7 cellular contexts compared by ENCODE assay signal in the genomic region with DNA sequence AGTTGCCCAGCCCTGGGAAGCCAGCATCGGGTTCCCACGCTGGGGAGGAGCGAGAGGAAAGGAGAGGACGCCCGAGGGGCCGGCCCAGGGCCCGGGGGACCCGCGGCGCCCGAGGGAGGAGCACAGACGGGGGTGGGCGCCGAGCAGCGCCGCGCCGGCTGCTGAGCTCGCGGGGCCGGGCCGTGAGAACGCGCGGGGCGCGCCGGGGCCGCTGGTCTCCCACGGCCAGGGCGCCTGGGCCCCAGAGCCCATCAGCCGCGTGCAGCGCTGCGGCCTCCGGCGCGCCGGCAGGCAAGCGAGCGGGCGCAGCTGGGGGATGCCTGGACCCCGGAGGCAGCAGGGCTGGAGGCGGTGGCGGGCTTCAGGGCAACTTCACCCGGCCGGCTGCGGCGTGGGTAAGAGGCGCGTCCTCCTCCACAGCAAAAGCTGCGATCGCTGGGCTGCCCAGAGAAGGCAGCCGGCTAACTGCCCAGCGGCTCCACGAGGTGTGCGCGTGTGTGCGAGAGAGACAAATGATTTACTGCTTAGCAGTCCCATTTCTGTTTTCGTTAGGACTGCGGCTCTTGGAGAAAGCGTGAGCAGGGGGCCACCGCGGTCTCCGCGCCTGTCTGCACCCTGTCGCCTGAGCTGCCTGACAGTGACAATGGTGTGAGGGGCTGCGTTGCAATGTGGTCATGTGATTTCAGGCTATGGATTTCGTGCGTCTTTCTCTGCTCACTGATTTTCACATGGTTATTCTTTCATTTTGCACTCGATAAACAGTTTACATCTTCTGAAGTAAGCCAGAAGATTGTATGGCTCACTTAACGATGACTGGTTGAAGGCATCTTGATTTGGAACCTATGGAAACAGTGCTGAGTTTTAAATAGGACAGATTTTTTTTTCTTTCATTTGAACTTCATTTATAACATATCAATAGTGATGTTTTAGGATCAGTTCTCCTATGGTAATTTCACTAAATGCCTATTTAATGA. TPM values are rescaled to one million over a fixed set of nuclear protein-coding genes. Genes with fewer than 3 reads are reported as not detected.
DNase-seq lines count a peak whose midpoint lies in the region; ATAC-seq and TF ChIP-seq lines count a peak whose summit lies in the region.

No MANE protein-coding gene starts in this region.

- H2AFZ ChIP-seq in neural cell (ENCODE audit: low read depth, low read length) = peak overlapping the region; percentile 54

- peak overlapping the region; percentile 52 for H3K4me3 ChIP-seq in GM12875 (ENCODE audit: low read depth, low read length)
- peak overlapping the region; percentile 83 for H3K4me3 ChIP-seq in neural cell (ENCODE audit: low read length)

- peaks cover 17% of the 10 kb centered on the region for H3K4me1 Mint-ChIP-seq in activated CD8-positive, alpha-beta memory T cell treated with anti-CD3 and anti-CD28 coated beads, Interleukin-2, amount 10 ng/mL, durations not matched to agents 7 days and 5 days

- H3K27ac ChIP-seq in neural cell (ENCODE audit: low read length) = peak overlapping the region; percentile 56

- CTCF ChIA-PET in activated CD8-positive, alpha-beta memory T cell treated with anti-CD3 and anti-CD28 coated beads, Interleukin-2, amount 10 ng/mL, durations not matched to agents 7 days and 5 days (lab: Charles Lee) = no interaction called here

- H3K36me3 ChIP-seq in neural cell (ENCODE audit: insufficient read depth, low read length) = no peaks in the 10 kb centered on the region

- H3K9me2 ChIP-seq in neural cell (ENCODE audit: insufficient read depth, low read length) = no peaks in the 10 kb centered on the region

- H3K9me3 Mint-ChIP-seq in activated CD8-positive, alpha-beta memory T cell treated with anti-CD3 and anti-CD28 coated beads, Interleukin-2, amount 10 ng/mL, durations not matched to agents 7 days and 5 days (ENCODE audit: low read depth) = no peaks in the 10 kb centered on the region

- H3K36me3 Mint-ChIP-seq in activated CD8-positive, alpha-beta memory T cell treated with anti-CD3 and anti-CD28 coated beads, Interleukin-2, amount 10 ng/mL, durations not matched to agents 7 days and 5 days = no peaks in the 10 kb centered on the region

- peak; percentile 50 for ATAC-seq in GM21529 (IDR thresholded peaks at IDR 0.05; ENCODE audit: unreplicated experiment)
- ATAC-seq in activated CD8-positive, alpha-beta memory T cell treated with anti-CD3 and anti-CD28 coated beads, Interleukin-2, amount 10 ng/mL, durations not matched to agents 7 days and 5 days = peak; percentile 51

- TF ChIP-seq CTCF in GM12875 (IDR thresholded peaks at IDR 0.05; ENCODE audit: borderline replicate concordance, insufficient read depth, low read depth, low read length) (no peak), neural cell (IDR thresholded peaks at IDR 0.05; ENCODE audit: poor library complexity, severe bottlenecking) (no peak)

- DNase-seq in activated CD8-positive, alpha-beta memory T cell treated with anti-CD3 and anti-CD28 coated beads, Interleukin-2, amount 10 ng/mL, durations not matched to agents 7 days and 5 days = no peak
- peak; percentile 26 for DNase-seq in foreskin melanocyte
- DNase-seq in NOMO-1 treated with dmso at 0.1 percent for 144 hours (lab: John Stamatoyannopoulos, UW; ENCODE audit: unreplicated experiment) = no peak

- peaks cover 73% of the 10 kb centered on the region for H3K27me3 Mint-ChIP-seq in activated CD8-positive, alpha-beta memory T cell treated with anti-CD3 and anti-CD28 coated beads, Interleukin-2, amount 10 ng/mL, durations not matched to agents 7 days and 5 days

- no peaks in the 10 kb centered on the region for H3K27me3 ChIP-seq in neural cell (ENCODE audit: insufficient read depth, low read depth, low read length)

- TF ChIP-seq RAD21 in Ishikawa (IDR thresholded peaks at IDR 0.05; ENCODE audit: low read depth) = no peak
- TF ChIP-seq RAD21 in neural cell (conservative IDR thresholded peaks at IDR 0.05) = no peak

- TF ChIP-seq EP300 in Ishikawa (IDR thresholded peaks at IDR 0.05; ENCODE audit: borderline replicate concordance) (no peak), neural cell (conservative IDR thresholded peaks at IDR 0.05; ENCODE audit: poor library complexity, severe bottlenecking) (peak; percentile 47)

- H3K79me2 ChIP-seq in neural cell (replicated peaks; ENCODE audit: insufficient read depth, low read length) = no peaks in the 10 kb centered on the region

- peak overlapping the region; percentile 75 for H3K9ac ChIP-seq in neural cell (ENCODE audit: low read length)

- no peaks in the 10 kb centered on the region for H3F3A ChIP-seq in neural cell (ENCODE audit: insufficient read depth, low read length, poor library complexity, severe bottlenecking)

- no peaks in the 10 kb centered on the region for H3K9me3 ChIP-seq in neural cell (ENCODE audit: low read length)

- peak overlapping the region; percentile 88 for H3K4me2 ChIP-seq in neural cell (ENCODE audit: low read length)

- H3K4me3 Mint-ChIP-seq in activated CD8-positive, alpha-beta memory T cell treated with anti-CD3 and anti-CD28 coated beads, Interleukin-2, amount 10 ng/mL, durations not matched to agents 7 days and 5 days = peak overlapping the region; percentile 74

- H3K27ac Mint-ChIP-seq in activated CD8-positive, alpha-beta memory T cell treated with anti-CD3 and anti-CD28 coated beads, Interleukin-2, amount 10 ng/mL, durations not matched to agents 7 days and 5 days = no peak overlapping the region

- no peaks in the 10 kb centered on the region for H4K20me1 ChIP-seq in neural cell (ENCODE audit: insufficient read depth)

TF ChIP-seq in Ishikawa, 13 proteins besides CTCF, POLR2A, EP300 and RAD21:
- no peak for TF ChIP-seq CREB1 (IDR thresholded peaks at IDR 0.05; ENCODE audit: low read depth)
- TF ChIP-seq, protein P1, sequence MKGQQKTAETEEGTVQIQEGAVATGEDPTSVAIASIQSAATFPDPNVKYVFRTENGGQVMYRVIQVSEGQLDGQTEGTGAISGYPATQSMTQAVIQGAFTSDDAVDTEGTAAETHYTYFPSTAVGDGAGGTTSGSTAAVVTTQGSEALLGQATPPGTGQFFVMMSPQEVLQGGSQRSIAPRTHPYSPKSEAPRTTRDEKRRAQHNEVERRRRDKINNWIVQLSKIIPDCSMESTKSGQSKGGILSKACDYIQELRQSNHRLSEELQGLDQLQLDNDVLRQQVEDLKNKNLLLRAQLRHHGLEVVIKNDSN (IDR thresholded peaks at IDR 0.05) = peak; percentile 71
- TF ChIP-seq FOXM1 (IDR thresholded peaks at IDR 0.05; ENCODE audit: borderline replicate concordance, low read depth) = no peak
- no peak for TF ChIP-seq TCF12 (IDR thresholded peaks at IDR 0.05; ENCODE audit: low read depth)
- peak; percentile 10; the same call in 1 of the 2 replicates for TF ChIP-seq YY1 (IDR thresholded peaks at IDR 0.05; ENCODE audit: low read depth)
- no peak for TF ChIP-seq TAF1 (IDR thresholded peaks at IDR 0.05; ENCODE audit: low read depth)
- TF ChIP-seq, protein P2, sequence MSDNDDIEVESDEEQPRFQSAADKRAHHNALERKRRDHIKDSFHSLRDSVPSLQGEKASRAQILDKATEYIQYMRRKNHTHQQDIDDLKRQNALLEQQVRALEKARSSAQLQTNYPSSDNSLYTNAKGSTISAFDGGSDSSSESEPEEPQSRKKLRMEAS (IDR thresholded peaks at IDR 0.05) = peak; percentile 58

TF ChIP-seq in neural cell, 6 proteins besides CTCF, POLR2A, EP300 and RAD21:
- no peak for TF ChIP-seq TAF1 (IDR thresholded peaks at IDR 0.05; ENCODE audit: low read depth)
- peak; percentile 82 for TF ChIP-seq POLR2AphosphoS5 (IDR thresholded peaks at IDR 0.05)
- TF ChIP-seq MXI1 (conservative IDR thresholded peaks at IDR 0.05; ENCODE audit: poor library complexity, severe bottlenecking) = peak; percentile 90
- TF ChIP-seq EZH2 (IDR thresholded peaks at IDR 0.05; ENCODE audit: borderline replicate concordance, insufficient read depth, low read length, poor library complexity, severe bottlenecking) = no peak
- TF ChIP-seq SMC3 (conservative IDR thresholded peaks at IDR 0.05; ENCODE audit: poor library complexity) = peak; percentile 25
- TF ChIP-seq, protein P3, sequence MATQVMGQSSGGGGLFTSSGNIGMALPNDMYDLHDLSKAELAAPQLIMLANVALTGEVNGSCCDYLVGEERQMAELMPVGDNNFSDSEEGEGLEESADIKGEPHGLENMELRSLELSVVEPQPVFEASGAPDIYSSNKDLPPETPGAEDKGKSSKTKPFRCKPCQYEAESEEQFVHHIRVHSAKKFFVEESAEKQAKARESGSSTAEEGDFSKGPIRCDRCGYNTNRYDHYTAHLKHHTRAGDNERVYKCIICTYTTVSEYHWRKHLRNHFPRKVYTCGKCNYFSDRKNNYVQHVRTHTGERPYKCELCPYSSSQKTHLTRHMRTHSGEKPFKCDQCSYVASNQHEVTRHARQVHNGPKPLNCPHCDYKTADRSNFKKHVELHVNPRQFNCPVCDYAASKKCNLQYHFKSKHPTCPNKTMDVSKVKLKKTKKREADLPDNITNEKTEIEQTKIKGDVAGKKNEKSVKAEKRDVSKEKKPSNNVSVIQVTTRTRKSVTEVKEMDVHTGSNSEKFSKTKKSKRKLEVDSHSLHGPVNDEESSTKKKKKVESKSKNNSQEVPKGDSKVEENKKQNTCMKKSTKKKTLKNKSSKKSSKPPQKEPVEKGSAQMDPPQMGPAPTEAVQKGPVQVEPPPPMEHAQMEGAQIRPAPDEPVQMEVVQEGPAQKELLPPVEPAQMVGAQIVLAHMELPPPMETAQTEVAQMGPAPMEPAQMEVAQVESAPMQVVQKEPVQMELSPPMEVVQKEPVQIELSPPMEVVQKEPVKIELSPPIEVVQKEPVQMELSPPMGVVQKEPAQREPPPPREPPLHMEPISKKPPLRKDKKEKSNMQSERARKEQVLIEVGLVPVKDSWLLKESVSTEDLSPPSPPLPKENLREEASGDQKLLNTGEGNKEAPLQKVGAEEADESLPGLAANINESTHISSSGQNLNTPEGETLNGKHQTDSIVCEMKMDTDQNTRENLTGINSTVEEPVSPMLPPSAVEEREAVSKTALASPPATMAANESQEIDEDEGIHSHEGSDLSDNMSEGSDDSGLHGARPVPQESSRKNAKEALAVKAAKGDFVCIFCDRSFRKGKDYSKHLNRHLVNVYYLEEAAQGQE (IDR thresholded peaks at IDR 0.05; ENCODE audit: borderline replicate concordance) = peak; percentile 26
TF ChIP-seq in neural cell: peak in this region for 4.

RNA-seq across cellular contexts. Expression of a gene that starts 1.2 kb away (rescaled TPM):
- total RNA-seq in activated CD8-positive, alpha-beta memory T cell treated with anti-CD3 and anti-CD28 coated beads, Interleukin-2, amount 10 ng/mL, durations not matched to agents 7 days and 5 days = under 1 TPM in 1 of 2 experiments, not detected in 1; 0.87 TPM
- polyA plus RNA-seq in neural cell = 13.6 and 15.5 TPM in 2 replicates
- 38.7 and 44.8 TPM in 2 replicates for polyA minus RNA-seq in neural cell
